Comparison of ENCODE assay signal across 7 cellular contexts in genomic region chr20:63697357-63697867, GRCh38. TPM values are rescaled to one million over a fixed set of nuclear protein-coding genes. Genes with fewer than 3 reads are reported as not detected.
DNase-seq lines count a peak whose midpoint lies in the region; ATAC-seq and TF ChIP-seq lines count a peak whose summit lies in the region.
"Had no signal": no experiment of that assay in that cellular context is flagged by ENCODE, and none has a peak within 500 bp of the region (broad histone marks: within the 10 kb centered on the region; RNA-seq: fewer than 3 reads in every experiment).

No MANE protein-coding gene starts in this region.

- H3K4me3 ChIP-seq in lower lobe of right lung (peak overlapping the region; percentile 40), prostate gland (peak overlapping the region in 1 of 2 donors; percentile 23)

- H3K4me3 Mint-ChIP-seq in Calu3 (ENCODE audit: low read depth, unreplicated experiment) = no peak overlapping the region
- peak overlapping the region; percentile 53 for H3K4me3 Mint-ChIP-seq in WTC11

- CTCF ChIA-PET in Calu3 (lab: Charles Lee) (no interaction called here), WTC11 (lab: Charles Lee) (interaction anchor here (0.9 to 3.4 kb wide), 6 partner anchors 9 to 159 kb away, joined by 3 to 19 read pairs (median 6); partner anchors contain the start of genes ARFRP1, PTK6, SRMS and ZGPAT)

- no peak for DNase-seq in Calu3
- DNase-seq in WTC11 (ENCODE audit: low spot score) = no peak
- peak; percentile 27 for DNase-seq in lower lobe of right lung
- no peak for DNase-seq in prostate gland (ENCODE audit: low spot score)
- DNase-seq in GDM1 (lab: John Stamatoyannopoulos, UW) = no peak
- DNase-seq: small intestine had no signal

- TF ChIP-seq CTCF in Calu3 (IDR thresholded peaks at IDR 0.05; ENCODE audit: unreplicated experiment) (no peak), WTC11 (IDR thresholded peaks at IDR 0.05) (no peak), lower lobe of right lung (IDR thresholded peaks at IDR 0.05) (no peak), prostate gland (IDR thresholded peaks at IDR 0.05) (no peak)

- H3K27me3 Mint-ChIP-seq in Calu3 (ENCODE audit: unreplicated experiment) (no peaks in the 10 kb centered on the region), WTC11 (ENCODE audit: low read depth) (peaks cover 3% of the 10 kb centered on the region; the same call in 1 of the 2 replicates)

- no TSS peak for BruUV-seq in Calu3 (replicated peaks; lab: Mats Ljungman, UMichigan)

- peak; percentile 9; the same call in 1 of the 2 replicates for ATAC-seq in WTC11
- no peak for ATAC-seq in lower lobe of right lung
- ATAC-seq in GM18505 (IDR thresholded peaks at IDR 0.05; ENCODE audit: unreplicated experiment) = no peak

- peak overlapping the region; percentile 63 for H3K27ac Mint-ChIP-seq in Calu3 (ENCODE audit: unreplicated experiment)
- no peak overlapping the region for H3K27ac Mint-ChIP-seq in WTC11

- POLR2A ChIA-PET in WTC11 (lab: Charles Lee) = interaction anchor here (1.6 kb wide), 1 partner anchor 39 kb away, joined by 4 read pairs; the partner anchor contains the start of gene RTEL1

- no peak for TF ChIP-seq POLR2A in prostate gland (IDR thresholded peaks at IDR 0.05)
- no peak for TF ChIP-seq POLR2A in GM18505 (IDR thresholded peaks at IDR 0.05; ENCODE audit: borderline replicate concordance, extremely low read depth, insufficient read depth, insufficient read length)

- H3K9me3 ChIP-seq in lower lobe of right lung (no peaks in the 10 kb centered on the region), prostate gland (no peaks in the 10 kb centered on the region)

- peaks cover 93% of the 10 kb centered on the region for H3K36me3 Mint-ChIP-seq in Calu3 (ENCODE audit: insufficient read depth, unreplicated experiment)
- peaks cover 13% of the 10 kb centered on the region for H3K36me3 Mint-ChIP-seq in WTC11

- H3K27ac ChIP-seq in lower lobe of right lung (peak overlapping the region; percentile 31), prostate gland (no peak overlapping the region)

- H3K4me1 Mint-ChIP-seq in Calu3 (ENCODE audit: low read depth, unreplicated experiment) (peaks cover 29% of the 10 kb centered on the region), WTC11 (peaks cover 7% of the 10 kb centered on the region)

- H3K9me3 Mint-ChIP-seq in Calu3 (ENCODE audit: low read depth, unreplicated experiment) (no peaks in the 10 kb centered on the region), WTC11 (no peaks in the 10 kb centered on the region)

- intact Hi-C loops in Calu3 (cut with micrococcal nuclease; ENCODE audit: unreplicated experiment) (no loop called here), lower lobe of right lung (cut with DNase I) (no loop called here), prostate gland (cut with DNase I) (no loop called here)

- 47% methylated on average over 6 of the region's 7 CpGs for WGBS in prostate gland

- H3K27me3 ChIP-seq in lower lobe of right lung (ENCODE audit: low read depth) (no peaks in the 10 kb centered on the region), prostate gland (replicated peaks; ENCODE audit: insufficient read depth) (no peaks in the 10 kb centered on the region)

- peaks cover 47% of the 10 kb centered on the region for H3K4me1 ChIP-seq in lower lobe of right lung
- H3K4me1 ChIP-seq in prostate gland (replicated peaks) = peaks cover 7% of the 10 kb centered on the region

- peaks cover 29% of the 10 kb centered on the region for H3K36me3 ChIP-seq in lower lobe of right lung
- no peaks in the 10 kb centered on the region for H3K36me3 ChIP-seq in prostate gland

TF ChIP-seq in WTC11, 78 proteins besides CTCF, POLR2A, EP300 and RAD21 (continues in another document):
- TF ChIP-seq FOXP4 (CRISPR knock-in tag; IDR thresholded peaks at IDR 0.05) (0 out of 2 replicates have a peak, but pooled peaks have one; percentile 3), FOXJ3 (CRISPR knock-in tag; IDR thresholded peaks at IDR 0.05; ENCODE audit: borderline replicate concordance) (no peak), ZNF281 (CRISPR knock-in tag; IDR thresholded peaks at IDR 0.05) (no peak), ATF3 (CRISPR knock-in tag; conservative IDR thresholded peaks at IDR 0.05) (no peak), OVOL2 (CRISPR knock-in tag; IDR thresholded peaks at IDR 0.05; ENCODE audit: borderline replicate concordance) (no peak), IRF1 (CRISPR knock-in tag; IDR thresholded peaks at IDR 0.05) (no peak), ERG (CRISPR knock-in tag; IDR thresholded peaks at IDR 0.05) (0 out of 2 replicates have a peak, but pooled peaks have one; percentile 5)

RNA-seq across cellular contexts. Expression of gene TNFRSF6B, which starts 1.0 kb away (rescaled TPM):
- total RNA-seq in Calu3 (2022) (not detected in 2 replicates), WTC11 (2021) (not detected in 3 replicates), lower lobe of right lung (5.3 TPM), prostate gland (10 to 100 TPM in 1 of 2 donors, 1 to 10 TPM in 1; 6.7 to 12.2 TPM)

RNA-seq across cellular contexts. Expression of gene ARFRP1, which starts 10.4 kb away (rescaled TPM):
- 74.0 and 85.1 TPM in 2 replicates for total RNA-seq in Calu3 (2022)
- 24.3 to 30.2 TPM (median 27.4 TPM) in 3 replicates for total RNA-seq in WTC11 (2021)
- total RNA-seq in lower lobe of right lung = 44.3 TPM
- total RNA-seq in prostate gland = 10 to 100 TPM; 36.8 to 50.8 TPM

RNA-seq across cellular contexts. Expression of gene ZGPAT, which starts 10.4 kb away (rescaled TPM):
- total RNA-seq in Calu3 (2022) (47.0 and 48.4 TPM in 2 replicates), WTC11 (2021) (28.3 to 31.0 TPM (median 30.4 TPM) in 3 replicates), lower lobe of right lung (27.2 TPM), prostate gland (10 to 100 TPM; 29.3 to 55.5 TPM)

RNA-seq across cellular contexts. Expression of gene LIME1, which starts 39.1 kb away (rescaled TPM):
- total RNA-seq in Calu3 (2022) (25.8 and 27.1 TPM in 2 replicates), WTC11 (2021) (4.5 to 7.0 TPM (median 6.0 TPM) in 3 replicates), lower lobe of right lung (8.7 TPM), prostate gland (10 to 100 TPM; 35.0 to 44.4 TPM)

RNA-seq across cellular contexts. Expression of gene RTEL1, which starts 39.3 kb away (rescaled TPM):
- total RNA-seq in Calu3 (2022) (39.1 and 39.8 TPM in 2 replicates), WTC11 (2021) (39.3 to 44.9 TPM (median 40.5 TPM) in 3 replicates), lower lobe of right lung (23.8 TPM), prostate gland (10 to 100 TPM; 21.8 to 42.6 TPM)
